Comparison of ENCODE assay signal across 16 cellular contexts in the genomic region with DNA sequence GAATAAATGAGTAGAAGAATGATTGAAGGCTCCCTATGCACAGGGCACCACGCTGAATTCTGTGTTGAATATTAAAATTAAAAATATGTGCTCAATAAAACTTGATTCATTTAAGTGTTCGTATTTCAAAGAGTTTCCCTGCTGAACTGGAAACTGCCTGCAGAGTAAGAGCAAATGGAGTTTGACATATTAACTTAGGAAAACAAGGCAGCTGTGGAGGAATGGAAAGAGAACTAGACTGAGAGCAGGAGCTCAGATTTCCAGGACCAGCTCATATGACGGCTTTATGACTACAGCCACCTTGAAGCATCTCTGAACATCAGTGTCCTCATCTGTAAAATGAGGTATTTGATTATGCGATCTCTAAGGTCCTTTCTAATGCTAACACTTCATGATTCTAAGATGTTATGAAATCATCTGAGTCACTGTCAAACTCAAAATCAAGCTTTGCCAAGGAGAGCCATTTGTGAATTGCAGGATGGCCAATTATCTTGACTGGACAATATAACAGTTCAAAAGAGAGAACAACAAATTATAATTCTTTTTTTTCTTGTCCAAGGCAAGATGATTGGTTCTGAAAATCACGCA.
"Had no signal": no experiment of that assay in that cellular context is flagged by ENCODE, and none has a peak within 500 bp of the region (broad histone marks: within the 10 kb centered on the region; RNA-seq: fewer than 3 reads in every experiment).

No MANE protein-coding gene starts in this region.

- DNase-seq: activated CD4-positive, alpha-beta T cell treated with anti-CD3 and anti-CD28 coated beads, Interleukin-2, amount 10 ng/mL, durations not matched to agents 24 days and 14 days; activated naive CD4-positive, alpha-beta T cell treated with anti-CD3 and anti-CD28 coated beads for 36 hours; cortex of kidney; effector memory CD8-positive, alpha-beta T cell; head of caudate nucleus; left lung; mesenchymal stem cell; ovary; T-helper 17 cell had no signal

- ATAC-seq: activated T-helper 17 cell treated with anti-CD3 and anti-CD28 coated beads, Interleukin-2, amount 50 U/mL, for 72 hours; effector memory CD8-positive, alpha-beta T cell; left lung; stimulated activated effector memory CD8-positive, alpha-beta T cell treated with anti-CD3 and anti-CD28 coated beads, Interleukin-12 subunit alpha, Interleukin-12 subunit beta, amount 100 ng/mL, for 72 hours; T-helper 17 cell; WTC11 had no signal

- H3K27ac Mint-ChIP-seq: activated CD4-positive, alpha-beta T cell treated with anti-CD3 and anti-CD28 coated beads, Interleukin-2, amount 10 ng/mL, durations not matched to agents 24 days and 14 days; activated naive CD4-positive, alpha-beta T cell treated with anti-CD3 and anti-CD28 coated beads for 36 hours; activated T-helper 17 cell treated with anti-CD3 and anti-CD28 coated beads, Interleukin-2, amount 50 U/mL, for 72 hours; effector memory CD8-positive, alpha-beta T cell; stimulated activated effector memory CD8-positive, alpha-beta T cell treated with anti-CD3 and anti-CD28 coated beads, Interleukin-12 subunit alpha, Interleukin-12 subunit beta, amount 100 ng/mL, for 72 hours; T-helper 17 cell; type B pancreatic cell; WTC11 had no signal

- H3K4me3 Mint-ChIP-seq: activated CD4-positive, alpha-beta T cell treated with anti-CD3 and anti-CD28 coated beads, Interleukin-2, amount 10 ng/mL, durations not matched to agents 24 days and 14 days; activated naive CD4-positive, alpha-beta T cell treated with anti-CD3 and anti-CD28 coated beads for 36 hours; activated T-helper 17 cell treated with anti-CD3 and anti-CD28 coated beads, Interleukin-2, amount 50 U/mL, for 72 hours; central memory CD8-positive, alpha-beta T cell; effector memory CD8-positive, alpha-beta T cell; neural crest cell; stimulated activated effector memory CD8-positive, alpha-beta T cell treated with anti-CD3 and anti-CD28 coated beads, Interleukin-12 subunit alpha, Interleukin-12 subunit beta, amount 100 ng/mL, for 72 hours; T-helper 17 cell; type B pancreatic cell; WTC11 had no signal

- H3K4me2 ChIP-seq: smooth muscle cell had no signal

- H3K4me1 ChIP-seq: left lung had no signal

- H3K36me3 Mint-ChIP-seq: stimulated activated effector memory CD8-positive, alpha-beta T cell treated with anti-CD3 and anti-CD28 coated beads, Interleukin-12 subunit alpha, Interleukin-12 subunit beta, amount 100 ng/mL, for 72 hours; type B pancreatic cell; WTC11 had no signal

- H3K27me3 Mint-ChIP-seq: activated CD4-positive, alpha-beta T cell treated with anti-CD3 and anti-CD28 coated beads, Interleukin-2, amount 10 ng/mL, durations not matched to agents 24 days and 14 days; central memory CD8-positive, alpha-beta T cell; effector memory CD8-positive, alpha-beta T cell; T-helper 17 cell; type B pancreatic cell had no signal

- H3K27ac ChIP-seq: left lung, ovary had no signal

- H3K36me3 ChIP-seq: left lung, ovary had no signal

- H3K4me1 Mint-ChIP-seq: activated CD4-positive, alpha-beta T cell treated with anti-CD3 and anti-CD28 coated beads, Interleukin-2, amount 10 ng/mL, durations not matched to agents 24 days and 14 days; activated T-helper 17 cell treated with anti-CD3 and anti-CD28 coated beads, Interleukin-2, amount 50 U/mL, for 72 hours; central memory CD8-positive, alpha-beta T cell; neural crest cell; stimulated activated effector memory CD8-positive, alpha-beta T cell treated with anti-CD3 and anti-CD28 coated beads, Interleukin-12 subunit alpha, Interleukin-12 subunit beta, amount 100 ng/mL, for 72 hours; T-helper 17 cell; WTC11 had no signal

- H3K9me3 Mint-ChIP-seq: activated CD4-positive, alpha-beta T cell treated with anti-CD3 and anti-CD28 coated beads, Interleukin-2, amount 10 ng/mL, durations not matched to agents 24 days and 14 days; activated naive CD4-positive, alpha-beta T cell treated with anti-CD3 and anti-CD28 coated beads for 36 hours; effector memory CD8-positive, alpha-beta T cell; type B pancreatic cell had no signal

- H3K4me3 ChIP-seq: left lung, ovary, smooth muscle cell had no signal

- H3K27me3 ChIP-seq: left lung, ovary had no signal

- H3K9me3 ChIP-seq: left lung, ovary had no signal
